17 cellular contexts compared by ENCODE assay signal in genomic region chrX:107773906-107774435, GRCh38. TPM values are rescaled to one million over a fixed set of nuclear protein-coding genes. Genes with fewer than 3 reads are reported as not detected.
DNase-seq lines count a peak whose midpoint lies in the region; ATAC-seq and TF ChIP-seq lines count a peak whose summit lies in the region.
"Had no signal": no experiment of that assay in that cellular context is flagged by ENCODE, and none has a peak within 500 bp of the region (broad histone marks: within the 10 kb centered on the region; RNA-seq: fewer than 3 reads in every experiment).

No MANE protein-coding gene starts in this region.

- ATAC-seq in natural killer cell, result no peak
- ATAC-seq: GM12878, sciatic nerve had no signal

- TF ChIP-seq CTCF in right atrium auricular region (IDR thresholded peaks at IDR 0.05), result no peak
- TF ChIP-seq CTCF in fibroblast of pulmonary artery (IDR thresholded peaks at IDR 0.05; ENCODE audit: low read length, missing control alignments), result no peak
- no peak for TF ChIP-seq CTCF in prostate gland (IDR thresholded peaks at IDR 0.05)
- TF ChIP-seq CTCF in vagina (IDR thresholded peaks at IDR 0.05), result no peak
- no peak for TF ChIP-seq CTCF in natural killer cell (IDR thresholded peaks at IDR 0.05)

- H3K36me3 ChIP-seq in right atrium auricular region (no peaks in the 10 kb centered on the region), prostate gland (no peaks in the 10 kb centered on the region), vagina (no peaks in the 10 kb centered on the region)

- H3K27ac ChIP-seq in right atrium auricular region (peak overlapping the region in 1 of 2 donors; percentile 78), prostate gland (peak overlapping the region; percentile 88 to 90), vagina (peak overlapping the region; percentile 84)
- H3K27ac ChIP-seq: GM23248 had no signal

- intact Hi-C loops in cardiac septum (cut with DNase I), result loop anchor here (2.0 to 10.0 kb wide), 4 partner anchors 25 to 779 kb away; no protein-coding TSS in a partner anchor
- intact Hi-C loops in prostate gland (cut with DNase I), result loop anchor here (2.0 to 10.0 kb wide), 2 partner anchors 55 to 769 kb away; partner anchors contain the start of gene MORC4
- intact Hi-C loops in vagina (cut with DNase I), result no loop called here
- intact Hi-C loops in natural killer cell (cut with micrococcal nuclease), result no loop called here

- H3K4me3 Mint-ChIP-seq in natural killer cell, result no peak overlapping the region

- H3K9me3 ChIP-seq in right atrium auricular region (no peaks in the 10 kb centered on the region), prostate gland (no peaks in the 10 kb centered on the region), vagina (no peaks in the 10 kb centered on the region)

- peaks cover 0 to 14% of the 10 kb centered on the region in 2 donors for H3K27me3 Mint-ChIP-seq in natural killer cell (ENCODE audit: low read depth in 2 of 2)
- H3K27me3 Mint-ChIP-seq: activated naive CD8-positive, alpha-beta T cell treated with anti-CD3 and anti-CD28 coated beads for 36 hours; memory B cell had no signal

- peak overlapping the region; percentile 33 to 56 for H3K4me3 ChIP-seq in right atrium auricular region
- peak overlapping the region; percentile 56 for H3K4me3 ChIP-seq in fibroblast of pulmonary artery (replicated peaks; ENCODE audit: low read depth, low read length)
- H3K4me3 ChIP-seq in prostate gland, result peak overlapping the region; percentile 38 to 47
- peak overlapping the region; percentile 42 to 55 for H3K4me3 ChIP-seq in vagina
- H3K4me3 ChIP-seq: GM12878, GM23248 had no signal

- H3K27ac Mint-ChIP-seq in natural killer cell, result no peak overlapping the region
- H3K27ac Mint-ChIP-seq: activated naive CD8-positive, alpha-beta T cell treated with anti-CD3 and anti-CD28 coated beads for 36 hours; memory B cell had no signal

- H3K4me1 ChIP-seq in right atrium auricular region, result peaks cover 0 to 12% of the 10 kb centered on the region in 2 donors
- H3K4me1 ChIP-seq in prostate gland (replicated peaks), result no peaks in the 10 kb centered on the region
- peaks cover 10% of the 10 kb centered on the region for H3K4me1 ChIP-seq in vagina

- H3K27me3 ChIP-seq in right atrium auricular region (no peaks in the 10 kb centered on the region), prostate gland (replicated peaks; ENCODE audit: insufficient read depth) (no peaks in the 10 kb centered on the region), vagina (no peaks in the 10 kb centered on the region)

- H3K9me3 Mint-ChIP-seq in natural killer cell, result no peaks in the 10 kb centered on the region
- H3K9me3 Mint-ChIP-seq: activated naive CD8-positive, alpha-beta T cell treated with anti-CD3 and anti-CD28 coated beads for 36 hours; memory B cell had no signal

- no peak for DNase-seq in right atrium auricular region (ENCODE audit: low spot score)
- DNase-seq in cardiac septum (ENCODE audit: low spot score), result no peak
- DNase-seq in fibroblast of pulmonary artery (ENCODE audit: low read depth), result no peak
- DNase-seq in prostate gland (ENCODE audit: low spot score), result no peak
- peak in 1 of 2 donors; percentile 84 for DNase-seq in vagina (ENCODE audit: extremely low spot score in 2 of 2)
- DNase-seq in D341Med (ENCODE audit: low spot score), result no peak
- no peak for DNase-seq in natural killer cell
- no peak for DNase-seq in COR-L47 (lab: John Stamatoyannopoulos, UW)
- DNase-seq: activated naive CD8-positive, alpha-beta T cell treated with anti-CD3 and anti-CD28 coated beads for 36 hours; DND-41; GM23248; MV-4-11; T1000 had no signal

- 84% methylated on average over 9 of the region's 9 CpGs for WGBS in prostate gland

- H3K4me1 Mint-ChIP-seq in natural killer cell, result peaks cover 14 to 19% of the 10 kb centered on the region in 2 donors

- no peaks in the 10 kb centered on the region for H3K36me3 Mint-ChIP-seq in natural killer cell
- H3K36me3 Mint-ChIP-seq: activated naive CD8-positive, alpha-beta T cell treated with anti-CD3 and anti-CD28 coated beads for 36 hours; memory B cell had no signal

- no peak for TF ChIP-seq POLR2A in prostate gland (IDR thresholded peaks at IDR 0.05)
- no peak for TF ChIP-seq POLR2A in vagina (IDR thresholded peaks at IDR 0.05)

RNA-seq across cellular contexts. Expression of gene TSC22D3, which starts 1.6 kb away (rescaled TPM):
- total RNA-seq in right atrium auricular region, result 100 to 1,000 TPM; 184 to 193 TPM
- total RNA-seq in cardiac septum, result 33.0 TPM
- total RNA-seq in prostate gland, result 1,000 to 10,000 TPM in 1 of 2 donors, 100 to 1,000 TPM in 1; 480 to 1,164 TPM
- 780 TPM for total RNA-seq in vagina
- total RNA-seq in natural killer cell, result 1,000 to 10,000 TPM in 2 of 3 donors, 100 to 1,000 TPM in 1; 895 to 1,800 (median 1,053) TPM

RNA-seq across cellular contexts. Expression of gene NCBP2L, which starts 3.6 kb away (rescaled TPM):
- total RNA-seq in right atrium auricular region (not detected), cardiac septum (not detected), prostate gland (1 to 10 TPM in 1 of 2 donors, not detected in 1; 1.2 TPM), vagina (not detected), natural killer cell (under 1 TPM in 1 of 3 donors, not detected in 2; 0.18 TPM)
- total RNA-seq: activated naive CD8-positive, alpha-beta T cell treated with anti-CD3 and anti-CD28 coated beads for 36 hours; GM12878; GM23248; OCI-LY7; sciatic nerve had no signal

RNA-seq across cellular contexts. Expression of gene MID2, which starts 51.7 kb away (rescaled TPM):
- total RNA-seq in right atrium auricular region (10 to 100 TPM in 1 of 2 donors, 1 to 10 TPM in 1; 4.8 to 10.8 TPM), cardiac septum (5.6 TPM), prostate gland (10 to 100 TPM; 35.6 to 52.5 TPM), vagina (25.5 TPM), natural killer cell (1 to 10 TPM; 1.4 to 6.0 (median 2.3) TPM)
- total RNA-seq: OCI-LY7 had no signal

Comparison
In these comparisons a context has a peak if more than half of its experiments do, and no peak if none do; other contexts are left out.
1. intact Hi-C loops: an anchor here in cardiac septum (2.0 to 10.0 kb wide) and prostate gland (2.0 to 10.0 kb wide); none called in vagina and natural killer cell.